ENCODE assay signal across 2 cellular contexts in genomic region chr19:44681992-44682790, GRCh38.
A peak's percentile ranks its signal among the peaks of the same experiment; 100 is the strongest.
TF ChIP-seq lines count a peak whose summit lies in the region.

No MANE protein-coding gene starts in this region.

TF ChIP-seq in HCT116, 20 proteins besides CTCF, POLR2A, EP300 and RAD21:
- TF ChIP-seq REST (IDR thresholded peaks at IDR 0.05; ENCODE audit: low read depth) (no peak), CBX3 (IDR thresholded peaks at IDR 0.05; ENCODE audit: low read depth) (no peak), JUND (IDR thresholded peaks at IDR 0.05) (no peak), ZNF274 (IDR thresholded peaks at IDR 0.05; ENCODE audit: low read depth, low read length) (no peak), SRF (IDR thresholded peaks at IDR 0.05; ENCODE audit: low read depth) (no peak), POLR2AphosphoS5 (IDR thresholded peaks at IDR 0.05; ENCODE audit: low read depth, low read length) (no peak), TCF7L2 (IDR thresholded peaks at IDR 0.05; ENCODE audit: borderline replicate concordance, extremely low read depth, insufficient read depth, insufficient read length) (no peak), EGR1 (IDR thresholded peaks at IDR 0.05; ENCODE audit: low read depth) (no peak)
- TF ChIP-seq, protein P1, sequence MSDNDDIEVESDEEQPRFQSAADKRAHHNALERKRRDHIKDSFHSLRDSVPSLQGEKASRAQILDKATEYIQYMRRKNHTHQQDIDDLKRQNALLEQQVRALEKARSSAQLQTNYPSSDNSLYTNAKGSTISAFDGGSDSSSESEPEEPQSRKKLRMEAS (IDR thresholded peaks at IDR 0.05) = no peak

TF ChIP-seq in H1, 55 proteins besides CTCF, POLR2A, EP300 and RAD21:
- TF ChIP-seq USF2 (IDR thresholded peaks at IDR 0.05; ENCODE audit: low read length) (no peak), KDM1A (IDR thresholded peaks at IDR 0.05; ENCODE audit: borderline replicate concordance, low read length) (0 out of 2 replicates have a peak, but pooled peaks have one; percentile 17)
